13 cellular contexts compared by ENCODE assay signal in genomic region chr9:12554636-12555035, GRCh38.
DNase-seq lines count a peak whose midpoint lies in the region; ATAC-seq and TF ChIP-seq lines count a peak whose summit lies in the region.
"Had no signal": no experiment of that assay in that cellular context is flagged by ENCODE, and none has a peak within 500 bp of the region (broad histone marks: within the 10 kb centered on the region; RNA-seq: fewer than 3 reads in every experiment).

No MANE protein-coding gene starts in this region.

- peak; percentile 38 for TF ChIP-seq RAD21 in SK-N-SH (IDR thresholded peaks at IDR 0.05; ENCODE audit: low read length)

- no peaks in the 10 kb centered on the region for H3K36me3 ChIP-seq in SK-N-SH (replicated peaks in 1 of 2; ENCODE audit: control insufficient read depth in 1 of 2, insufficient read depth in 2 of 2, low read length in 1 of 2)
- H3K36me3 ChIP-seq in tibial artery = no peaks in the 10 kb centered on the region
- H3K36me3 ChIP-seq: ascending aorta had no signal

- TF ChIP-seq CTCF in SK-N-SH (IDR thresholded peaks at IDR 0.05) = peak; percentile 33
- TF ChIP-seq CTCF in foreskin keratinocyte (conservative IDR thresholded peaks at IDR 0.05) = peak; percentile 44
- TF ChIP-seq CTCF in tibial artery (IDR thresholded peaks at IDR 0.05) = no peak

- ATAC-seq in foreskin keratinocyte = no peak
- ATAC-seq: activated CD8-positive, alpha-beta T cell treated with anti-CD3 and anti-CD28 coated beads, Interleukin-2, amount 10 ng/mL, durations not matched to agents 7 days and 5 days; CD8-positive, alpha-beta T cell; natural killer cell treated with Interleukin-12 subunit alpha and Interleukin-12 subunit beta and Interleukin-15 and Interleukin-18, amount 100 ng/mL, for 72 hours had no signal

- no peak overlapping the region for H3K4me2 ChIP-seq in SK-N-SH

- no peaks in the 10 kb centered on the region for H3K27me3 ChIP-seq in SK-N-SH (ENCODE audit: insufficient read depth)
- no peaks in the 10 kb centered on the region for H3K27me3 ChIP-seq in foreskin keratinocyte
- no peaks in the 10 kb centered on the region for H3K27me3 ChIP-seq in tibial artery
- H3K27me3 ChIP-seq: ascending aorta had no signal

- DNase-seq in AML-193 (lab: John Stamatoyannopoulos, UW) = peak; percentile 5 to 14
- DNase-seq in HPDE6-E6E7 (ENCODE audit: extremely low spot score) = peak; percentile 5
- peak; percentile 6 for DNase-seq in SK-N-SH
- DNase-seq in foreskin keratinocyte = peak in 1 of 2 donors; percentile 2
- DNase-seq in NCI-H2196 (lab: John Stamatoyannopoulos, UW; ENCODE audit: unreplicated experiment) = no peak
- no peak for DNase-seq in NCI-H2029 treated with DMSO at 0.1 percent for 48 hours (lab: John Stamatoyannopoulos, UW)
- no peak for DNase-seq in tibial artery
- no peak for DNase-seq in NCI-H524 treated with DMSO at 0.1 percent for 48 hours (lab: John Stamatoyannopoulos, UW)
- DNase-seq: activated CD8-positive, alpha-beta T cell treated with anti-CD3 and anti-CD28 coated beads, Interleukin-2, amount 10 ng/mL, durations not matched to agents 7 days and 5 days; CD8-positive, alpha-beta T cell; stimulated activated CD4-positive, alpha-beta T cell treated with anti-CD3 and anti-CD28 coated beads, Interleukin-4, amount 100 ng/mL, for 24 hours had no signal

- H3K27ac ChIP-seq in SK-N-SH (ENCODE audit: low read depth in 2 of 2, low read length in 1 of 2) (no peak overlapping the region), foreskin keratinocyte (no peak overlapping the region), tibial artery (no peak overlapping the region)
- H3K27ac ChIP-seq: ascending aorta had no signal

- H3K9ac ChIP-seq in SK-N-SH = no peak overlapping the region

- no peaks in the 10 kb centered on the region for H3K79me2 ChIP-seq in SK-N-SH (ENCODE audit: insufficient read depth)

- H3F3A ChIP-seq in SK-N-SH (replicated peaks; ENCODE audit: insufficient read depth) = no peaks in the 10 kb centered on the region

- intact Hi-C loops in tibial artery (cut with DNase I; ENCODE audit: low total_unique reads) = no loop called here

- no peak overlapping the region for H2AFZ ChIP-seq in SK-N-SH (ENCODE audit: low read depth)

- H4K20me1 ChIP-seq in SK-N-SH (ENCODE audit: insufficient read depth) = no peaks in the 10 kb centered on the region

- TF ChIP-seq EP300 in SK-N-SH (IDR thresholded peaks at IDR 0.05; ENCODE audit: borderline replicate concordance in 1 of 2, low read depth in 1 of 2, low read length in 1 of 2) = no peak

- H3K9me3 ChIP-seq in SK-N-SH = no peaks in the 10 kb centered on the region
- H3K9me3 ChIP-seq in tibial artery = no peaks in the 10 kb centered on the region
- H3K9me3 ChIP-seq: ascending aorta had no signal

- H3K4me3 ChIP-seq in SK-N-SH (ENCODE audit: low read depth in 2 of 2, low read length in 1 of 2) = no peak overlapping the region
- no peak overlapping the region for H3K4me3 ChIP-seq in tibial artery
- H3K4me3 ChIP-seq: ascending aorta had no signal

- no peaks in the 10 kb centered on the region for H3K9me2 ChIP-seq in SK-N-SH

- CTCF ChIA-PET in SK-N-SH (lab: Yijun Ruan, JAX) = interaction anchor here (0.7 to 3.9 kb wide), 9 partner anchors 9 to 968 kb away, joined by 3 to 38 read pairs (median 4); no protein-coding TSS in a partner anchor

- POLR2A ChIA-PET in SK-N-SH (lab: Yijun Ruan, JAX) = no interaction called here

- no peaks in the 10 kb centered on the region for H3K4me1 ChIP-seq in SK-N-SH (ENCODE audit: control insufficient read depth in 1 of 2, insufficient read depth in 2 of 2, low read depth in 1 of 2, low read length in 1 of 2)
- H3K4me1 ChIP-seq in foreskin keratinocyte = no peaks in the 10 kb centered on the region
- H3K4me1 ChIP-seq in tibial artery = no peaks in the 10 kb centered on the region
- H3K4me1 ChIP-seq: ascending aorta had no signal

- 21% methylated on average over 5 of the region's 5 CpGs for WGBS in SK-N-SH (ENCODE audit: low lambda C conversion rate)

TF ChIP-seq in SK-N-SH, 30 proteins besides CTCF, POLR2A, EP300 and RAD21:
- TF ChIP-seq RXRA (IDR thresholded peaks at IDR 0.05; ENCODE audit: borderline replicate concordance, low read depth) (no peak), TCF12 (IDR thresholded peaks at IDR 0.05) (no peak), IRF3 (IDR thresholded peaks at IDR 0.05; ENCODE audit: low read depth, low read length) (no peak), MEF2A (IDR thresholded peaks at IDR 0.05; ENCODE audit: borderline replicate concordance, low read depth) (no peak), CHD2 (IDR thresholded peaks at IDR 0.05; ENCODE audit: low read length, partially characterized antibody) (no peak), TAF1 (IDR thresholded peaks at IDR 0.05; ENCODE audit: borderline replicate concordance, low read depth, low read length) (no peak), NRF1 (IDR thresholded peaks at IDR 0.05; ENCODE audit: low read depth, low read length) (no peak), RCOR1 (IDR thresholded peaks at IDR 0.05; ENCODE audit: low read length) (no peak), EZH2phosphoT487 (IDR thresholded peaks at IDR 0.05; ENCODE audit: borderline replicate concordance, low read depth) (no peak), ELF1 (IDR thresholded peaks at IDR 0.05) (no peak), REST (IDR thresholded peaks at IDR 0.05; ENCODE audit: low read depth, low read length) (no peak), MAX (IDR thresholded peaks at IDR 0.05; ENCODE audit: low read depth) (no peak)

Comparison
In these comparisons a context has a peak if more than half of its experiments do, and no peak if none do; other contexts are left out.
1. DNase-seq: peak in AML-193 (2 of 2), HPDE6-E6E7 (single experiment) and SK-N-SH (single experiment); none in NCI-H2196 (single experiment), NCI-H2029 treated with DMSO at 0.1 percent for 48 hours (single experiment), tibial artery (0 of 2) and NCI-H524 treated with DMSO at 0.1 percent for 48 hours (single experiment).
2. CTCF ChIP-seq: peak in SK-N-SH (single experiment) and foreskin keratinocyte (single experiment); none in tibial artery (0 of 2).